8 cellular contexts compared by ENCODE assay signal in genomic region chr13:57425531-57425930, GRCh38.
"Had no signal": no experiment of that assay in that cellular context is flagged by ENCODE, and none has a peak within 500 bp of the region (broad histone marks: within the 10 kb centered on the region; RNA-seq: fewer than 3 reads in every experiment).

No MANE protein-coding gene starts in this region.

- ATAC-seq: GM23338, HCT116 had no signal

- DNase-seq: GM23248, GOT3, H7, H9, HCEC 1CT, HFFc6 had no signal
